8 cellular contexts compared by ENCODE assay signal in genomic region chr3:138835177-138835757, GRCh38. TPM values are rescaled to one million over a fixed set of nuclear protein-coding genes. Genes with fewer than 3 reads are reported as not detected.
DNase-seq lines count a peak whose midpoint lies in the region; ATAC-seq and TF ChIP-seq lines count a peak whose summit lies in the region.

No MANE protein-coding gene starts in this region.

- H3K4me3 ChIP-seq in GM12864 (ENCODE audit: low read depth, low read length) (peak overlapping the region; percentile 79), HUES6 (ENCODE audit: low read depth, low read length) (peak overlapping the region; percentile 95), right lobe of liver (peak overlapping the region; percentile 89 to 94 (median 90)), tibial artery (peak overlapping the region; percentile 69 to 86)

- H3K27ac Mint-ChIP-seq in MCF 10A (ENCODE audit: low read depth, unreplicated experiment) = peak overlapping the region; percentile 90

- WGBS in right lobe of liver (ENCODE audit: insufficient coverage, low coverage, low lambda C conversion rate, missing lambda C conversion rate) = 7% methylated on average over 14 of the region's 15 CpGs

- H3K27ac ChIP-seq in HUES6 (ENCODE audit: low read depth, low read length) (peak overlapping the region; percentile 84), right lobe of liver (peak overlapping the region; percentile 88 to 91 (median 89)), tibial artery (peak overlapping the region; percentile 84 to 96)

- H3K36me3 ChIP-seq in HUES6 (ENCODE audit: control insufficient read depth, insufficient read depth, low read length) (peaks cover 3% of the 10 kb centered on the region; the same call in 1 of the 2 replicates), right lobe of liver (no peaks in the 10 kb centered on the region), tibial artery (no peaks in the 10 kb centered on the region)

- peak overlapping the region; percentile 88 for H3K9ac ChIP-seq in HUES6 (ENCODE audit: low read length)

- no peaks in the 10 kb centered on the region for H3K9me3 Mint-ChIP-seq in MCF 10A (ENCODE audit: unreplicated experiment)

- H3K4me1 ChIP-seq in HUES6 (ENCODE audit: control insufficient read depth, insufficient read depth, low read length) (peaks cover 8% of the 10 kb centered on the region), right lobe of liver (peaks cover 0 to 14% (median 2%) of the 10 kb centered on the region in 4 donors), tibial artery (peaks cover 0 to 19% (median 11%) of the 10 kb centered on the region in 4 donors)

- CTCF ChIA-PET in MCF 10A (lab: Yijun Ruan, JAX) = interaction anchor here (0.6 to 2.6 kb wide), 6 partner anchors 26 to 148 kb away, joined by 3 to 15 read pairs (median 3); no protein-coding TSS in a partner anchor

- TSS peak; percentile 92 for BruUV-seq in MCF 10A (replicated peaks; lab: Mats Ljungman, UMichigan)

- H3K27me3 Mint-ChIP-seq in MCF 10A (ENCODE audit: insufficient read depth, unreplicated experiment) = no peaks in the 10 kb centered on the region

- no peak for TF ChIP-seq CTCF in GM12864 (IDR thresholded peaks at IDR 0.05; ENCODE audit: low read depth, low read length, missing control alignments)
- TF ChIP-seq CTCF in MCF 10A (IDR thresholded peaks at IDR 0.05; ENCODE audit: unreplicated experiment) = no peak
- no peak for TF ChIP-seq CTCF in right lobe of liver (IDR thresholded peaks at IDR 0.05)
- no peak for TF ChIP-seq CTCF in tibial artery (IDR thresholded peaks at IDR 0.05)

- no peak for TF ChIP-seq POLR2A in right lobe of liver (IDR thresholded peaks at IDR 0.05)

- H3K4me3 Mint-ChIP-seq in MCF 10A (ENCODE audit: unreplicated experiment) = peak overlapping the region; percentile 82

- no peaks in the 10 kb centered on the region for H3K36me3 Mint-ChIP-seq in MCF 10A (ENCODE audit: insufficient read depth, unreplicated experiment)

- peaks cover 17% of the 10 kb centered on the region for H3K4me1 Mint-ChIP-seq in MCF 10A (ENCODE audit: insufficient read depth, unreplicated experiment)

- DNase-seq in GM12864 (ENCODE audit: low read depth) (no peak), MCF 10A (ENCODE audit: unreplicated experiment) (no peak), right lobe of liver (no peak), tibial artery (no peak), DMS153 (lab: John Stamatoyannopoulos, UW) (no peak), KG1 (lab: John Stamatoyannopoulos, UW) (no peak)
- no peak for DNase-seq in activated CD4-positive, alpha-beta T cell treated with anti-CD3 and anti-CD28 coated beads, Interleukin-2, amount 50 U/mL, for 1 hour

- intact Hi-C loops in MCF 10A (cut with micrococcal nuclease) (loop anchor here (2.0 to 10.0 kb wide), 3 partner anchors 60 to 340 kb away; partner anchors contain the start of gene CEP70), right lobe of liver (cut with DNase I) (no loop called here), tibial artery (cut with DNase I; ENCODE audit: low total_unique reads) (loop anchor here (10.0 kb wide), 2 partner anchors 80 to 240 kb away; partner anchors contain the start of gene CEP70)

- H3K27me3 ChIP-seq in HUES6 (ENCODE audit: control insufficient read depth, insufficient read depth, low read length) (no peaks in the 10 kb centered on the region), right lobe of liver (no peaks in the 10 kb centered on the region), tibial artery (no peaks in the 10 kb centered on the region)

- no peaks in the 10 kb centered on the region for H3K9me3 ChIP-seq in HUES6 (ENCODE audit: control insufficient read depth, insufficient read depth, low read depth, low read length)
- no peaks in the 10 kb centered on the region for H3K9me3 ChIP-seq in right lobe of liver
- H3K9me3 ChIP-seq in tibial artery = no peaks in the 10 kb centered on the region

- peak in 2 of 4 donors; percentile 5 to 50 for ATAC-seq in right lobe of liver

- POLR2A ChIA-PET in MCF 10A (lab: Yijun Ruan, JAX) = interaction anchor here (0.6 to 3.2 kb wide), 15 partner anchors 10 to 527 kb away, joined by 3 to 28 read pairs (median 4); no protein-coding TSS in a partner anchor

RNA-seq across cellular contexts. Expression of gene PIK3CB, which starts 0.5 kb away (rescaled TPM):
- 21.0 and 21.1 TPM in 2 replicates for total RNA-seq in MCF 10A (2022)
- total RNA-seq in right lobe of liver = 10 to 100 TPM; 12.1 to 20.9 (median 14.6) TPM

Comparison
In these comparisons a context has a peak if more than half of its experiments do, and no peak if none do; other contexts are left out.
1. intact Hi-C loops: an anchor here in MCF 10A (2.0 to 10.0 kb wide) and tibial artery (10.0 kb wide); none called in right lobe of liver.